ENCODE assay signal across 8 cellular contexts in the genomic region with DNA sequence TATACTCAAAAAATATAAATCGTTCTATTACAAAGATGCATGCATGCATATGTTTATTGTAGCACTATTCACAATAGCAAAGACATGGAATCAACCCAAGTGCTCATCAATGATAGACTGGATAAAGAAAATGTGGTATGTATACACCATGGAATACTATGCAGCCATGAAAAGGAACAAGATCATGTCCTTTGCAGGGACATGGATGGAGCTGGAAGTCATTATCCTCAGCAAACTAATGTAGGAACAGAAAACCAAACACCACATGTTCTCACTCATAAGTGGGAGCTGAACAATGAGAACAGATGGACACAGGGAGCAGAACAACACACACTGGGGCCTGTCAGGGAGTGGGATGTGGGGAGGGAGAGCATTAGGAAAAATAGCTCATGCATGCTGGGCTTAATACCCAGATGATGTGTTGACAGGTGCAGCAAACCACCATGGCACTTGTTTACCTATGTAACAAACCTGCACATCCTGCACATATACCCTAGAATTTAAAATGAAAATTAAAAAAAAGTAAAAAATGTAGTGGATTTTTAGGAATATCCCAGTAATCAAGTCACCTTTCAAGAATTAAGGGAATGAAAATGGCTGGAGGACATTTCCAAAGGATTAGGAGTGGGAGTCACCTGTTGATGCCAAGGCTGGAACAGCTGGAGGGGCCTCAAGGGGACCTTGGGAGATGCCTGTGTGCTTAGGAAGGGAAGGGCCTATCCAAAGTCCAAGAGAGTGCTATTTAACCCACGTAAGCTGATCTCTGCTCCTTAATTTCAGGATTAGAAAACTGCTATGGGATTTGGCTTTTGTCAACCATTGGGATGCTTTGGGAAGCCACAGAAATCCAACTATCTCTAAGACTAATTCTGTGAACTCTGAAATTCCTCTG.
DNase-seq lines count a peak whose midpoint lies in the region; ATAC-seq, FAIRE-seq and TF ChIP-seq lines count a peak whose summit lies in the region.
"Not testable (repeated sequence)": the region's sequence is repeated elsewhere in the genome, so short reads cannot be mapped to it uniquely, and the experiment has no call there.

No MANE protein-coding gene starts in this region.

- H3K27me3 ChIP-seq in HCT116 (ENCODE audit: insufficient read depth, low read length); HepG2 (ENCODE audit: control insufficient read depth in 1 of 2, insufficient read depth in 2 of 2, low read length in 2 of 2): not testable (repeated sequence)

- not testable (repeated sequence) for BruUV-seq in HCT116 (replicated peaks; lab: Mats Ljungman, UMichigan); HepG2 (replicated peaks; lab: Mats Ljungman, UMichigan)

- not testable (repeated sequence) for TF ChIP-seq RAD21 in A549 (conservative IDR thresholded peaks at IDR 0.05 in 1 of 2, IDR thresholded peaks at IDR 0.05 in 1 of 2); HCT116 (IDR thresholded peaks at IDR 0.05; ENCODE audit: low read depth); HepG2 (CRISPR knock-in tag; IDR thresholded peaks at IDR 0.05)

- not testable (repeated sequence) for ATAC-seq in A549, HCT116, SK-N-SH treated with all-trans-retinoic acid at 6 μM for 48 hours, HepG2

- TF ChIP-seq CTCF in A549 (IDR thresholded peaks at IDR 0.05); HCT116 (IDR thresholded peaks at IDR 0.05 in 2 of 3, conservative IDR thresholded peaks at IDR 0.05 in 1 of 3; ENCODE audit: borderline replicate concordance in 1 of 3, insufficient read depth in 1 of 3, low read depth in 2 of 3, low read length in 2 of 3); HepG2 (CRISPR knock-in tag; IDR thresholded peaks at IDR 0.05); type B pancreatic cell (conservative IDR thresholded peaks at IDR 0.05): not testable (repeated sequence)

- in situ Hi-C loops in HepG2 (cut with HindIII; ENCODE audit: extremely low pct_ligation_motif_present, low pct_unique_long_range_greater_than_20kb), result loop anchor here (25.0 kb wide), 2 partner anchors 471 to 596 kb away; a partner anchor contains a TSS

- FAIRE-seq in A549 (lab: Jason Lieb, UNC); HepG2 (lab: Jason Lieb, UNC): not testable (repeated sequence)

- not testable (repeated sequence) for H3K9me3 Mint-ChIP-seq in type B pancreatic cell

- not testable (repeated sequence) for H3K4me3 Mint-ChIP-seq in type B pancreatic cell

- not testable (repeated sequence) for H3K36me3 ChIP-seq in HCT116 (ENCODE audit: control insufficient read depth in 1 of 2, insufficient read depth in 2 of 2, low read length in 2 of 2); HepG2 (replicated peaks in 1 of 2; ENCODE audit: control insufficient read depth in 1 of 2, insufficient read depth in 2 of 2, low read length in 2 of 2)

- H3K9me2 ChIP-seq in HCT116 (ENCODE audit: insufficient read depth), result not testable (repeated sequence)

- not testable (repeated sequence) for TF ChIP-seq EP300 in A549 (IDR thresholded peaks at IDR 0.05); HepG2 (CRISPR knock-in tag; IDR thresholded peaks at IDR 0.05; ENCODE audit: borderline replicate concordance)
- peak in 1 of 2 experiments; percentile 22; a peak in 1 of 4 replicates for TF ChIP-seq EP300 in HepG2 (IDR thresholded peaks at IDR 0.05; ENCODE audit: low read depth in 2 of 2, low read length in 2 of 2)

- DNase-seq in A549 (ENCODE audit: low read depth in 1 of 2, low spot score in 1 of 2); HCT116 (ENCODE audit: low read depth, low spot score); HepG2 (ENCODE audit: low spot score); type B pancreatic cell (ENCODE audit: extremely low spot score, unreplicated experiment): not testable (repeated sequence)
- DNase-seq in NCI-H2107 treated with DMSO at 0.1 percent for 48 hours (lab: John Stamatoyannopoulos, UW; ENCODE audit: unreplicated experiment), result peak; percentile 9
- peak; percentile 91 for DNase-seq in NCI-H82 (lab: John Stamatoyannopoulos, UW)
- peak; percentile 95 for DNase-seq in myocyte (ENCODE audit: low read depth)

- RAD21 ChIA-PET in HCT116 (lab: Charles Lee; ENCODE audit: low non-redundant PET in 1 of 2, low total read pairs in 2 of 2, uncharacterized antibody in 2 of 2, unreplicated experiment in 2 of 2), result not testable (repeated sequence)

- POLR2A ChIA-PET in A549 (lab: Yijun Ruan, JAX); HCT116 (lab: Charles Lee): not testable (repeated sequence)
- POLR2A ChIA-PET in HepG2 (lab: Yijun Ruan, JAX), result interaction anchor here (1.3 kb wide), 1 partner anchor 146 kb away, joined by 3 read pairs; no protein-coding TSS in a partner anchor

- H3K27ac ChIP-seq in A549, result peak overlapping the region in 1 of 2 experiments; percentile 95; a peak in 3 of 6 replicates
- H3K27ac ChIP-seq in HCT116 (ENCODE audit: low read depth, low read length), result not testable (repeated sequence)
- H3K27ac ChIP-seq in HepG2 (ENCODE audit: extremely low read length, insufficient read depth, low read length), result peak overlapping the region; percentile 92

- not testable (repeated sequence) for H3K4me3 ChIP-seq in A549; HCT116 (replicated peaks in 1 of 2; ENCODE audit: low read depth in 1 of 2, low read length in 2 of 2)
- H3K4me3 ChIP-seq in HepG2 (replicated peaks in 1 of 3; ENCODE audit: insufficient read depth in 1 of 3, low read depth in 2 of 3, low read length in 3 of 3), result peak overlapping the region in 2 of 3 experiments; percentile 61 to 67; a peak in 2 of 6 replicates

- not testable (repeated sequence) for H3K36me3 Mint-ChIP-seq in type B pancreatic cell

- not testable (repeated sequence) for H3K27me3 Mint-ChIP-seq in type B pancreatic cell

- H4K20me1 ChIP-seq in HCT116 (ENCODE audit: insufficient read depth); HepG2 (ENCODE audit: insufficient read depth, low read length): not testable (repeated sequence)

- H3K4me2 ChIP-seq in A549; HCT116 (ENCODE audit: low read length): not testable (repeated sequence)
- peak overlapping the region; percentile 84 for H3K4me2 ChIP-seq in HepG2 (ENCODE audit: low read depth, low read length)

- H3K4me1 Mint-ChIP-seq in type B pancreatic cell (ENCODE audit: unreplicated experiment), result peaks cover 14% of the 10 kb centered on the region

- H3K79me2 ChIP-seq in HCT116 (ENCODE audit: insufficient read depth, low read length); HepG2 (ENCODE audit: insufficient read depth, low read length): not testable (repeated sequence)

- not testable (repeated sequence) for H3K9ac ChIP-seq in HCT116 (ENCODE audit: low read length)
- H3K9ac ChIP-seq in HepG2 (ENCODE audit: insufficient read depth, low read depth, low read length), result peak overlapping the region; percentile 67

- not testable (repeated sequence) for H3K9me3 ChIP-seq in A549; HCT116 (ENCODE audit: control insufficient read depth in 1 of 2, insufficient read depth in 1 of 2, low read depth in 1 of 2, low read length in 2 of 2); HepG2 (ENCODE audit: low read length)

- peak overlapping the region; percentile 27 for H3K27ac Mint-ChIP-seq in type B pancreatic cell

- H3K4me1 ChIP-seq in A549, result not testable (repeated sequence)
- H3K4me1 ChIP-seq in HCT116 (ENCODE audit: control insufficient read depth in 1 of 2, insufficient read depth in 2 of 2, low read length in 2 of 2) (peaks cover 8 to 10% of the 10 kb centered on the region in 2 experiments; a peak in 3 of 4 replicates), HepG2 (ENCODE audit: insufficient read depth, low read length) (peaks cover 46% of the 10 kb centered on the region)

- CTCF ChIA-PET in A549 (lab: Yijun Ruan, JAX) (interaction anchor here (0.5 to 2.4 kb wide), 6 partner anchors 14 to 756 kb away, joined by 3 to 17 read pairs (median 4); no protein-coding TSS in a partner anchor), HCT116 (lab: Charles Lee) (interaction anchor here (1.3 to 1.7 kb wide), 2 partner anchors 246 to 359 kb away, joined by 3 to 5 read pairs; a partner anchor contains a TSS)
- CTCF ChIA-PET in HepG2 (lab: Yijun Ruan, JAX; ENCODE audit: low intra/inter-chr PET ratio, low total read pairs), result not testable (repeated sequence)

- WGBS in A549 (ENCODE audit: missing lambda C conversion rate), result 91% methylated on average over 2 of the region's 2 CpGs
- 55% methylated on average over 2 of the region's 2 CpGs for WGBS in HepG2 (ENCODE audit: low lambda C conversion rate)

- intact Hi-C loops in HCT116 (cut with micrococcal nuclease) (loop anchor here (2.0 to 5.0 kb wide), 2 partner anchors 496 to 585 kb away; no protein-coding TSS in a partner anchor), HepG2 (cut with micrococcal nuclease; ENCODE audit: unreplicated experiment) (loop anchor here (2.0 kb wide), 1 partner anchor 157 kb away; a partner anchor contains a TSS)

- H2AFZ ChIP-seq in HCT116 (ENCODE audit: low read depth, low read length, poor library complexity, severe bottlenecking), result peak overlapping the region; percentile 97
- H2AFZ ChIP-seq in HepG2 (ENCODE audit: low read length), result not testable (repeated sequence)

- not testable (repeated sequence) for TF ChIP-seq POLR2A in A549 (IDR thresholded peaks at IDR 0.05; ENCODE audit: low read length); HCT116 (IDR thresholded peaks at IDR 0.05; ENCODE audit: borderline replicate concordance, extremely low read depth, insufficient read depth, insufficient read length); HepG2 (IDR thresholded peaks at IDR 0.05; ENCODE audit: insufficient read depth in 1 of 2, low read depth in 2 of 2, low read length in 2 of 2)

TF ChIP-seq in A549, 52 proteins besides CTCF, POLR2A, EP300 and RAD21:
- peak; percentile 46; the same call in 1 of the 2 replicates for TF ChIP-seq HDAC2 (IDR thresholded peaks at IDR 0.05)
- TF ChIP-seq KDM1A (IDR thresholded peaks at IDR 0.05; ENCODE audit: low read depth), result 0 out of 2 replicates have a peak, but pooled peaks have one; percentile 44

TF ChIP-seq in SK-N-SH treated with all-trans-retinoic acid at 6 μM for 48 hours, 23 proteins besides CTCF, POLR2A, EP300 and RAD21:
- peak; percentile 70; the same call in 1 of the 2 replicates for TF ChIP-seq ZNF8 (CRISPR knock-in tag; IDR thresholded peaks at IDR 0.05)
TF ChIP-seq in SK-N-SH treated with all-trans-retinoic acid at 6 μM for 48 hours: peak in this region for 1; not testable (repeated sequence) for 22.

TF ChIP-seq in HepG2, 621 proteins besides CTCF, POLR2A, EP300 and RAD21 (continues in another document):
- TF ChIP-seq HNF4A (CRISPR knock-in tag; IDR thresholded peaks at IDR 0.05), result peak; percentile 73
